18 cellular contexts compared by ENCODE assay signal in genomic region chr7:157046681-157047080, GRCh38. TPM values are rescaled to one million over a fixed set of nuclear protein-coding genes. Genes with fewer than 3 reads are reported as not detected.
DNase-seq lines count a peak whose midpoint lies in the region; ATAC-seq, FAIRE-seq and TF ChIP-seq lines count a peak whose summit lies in the region.
"Had no signal": no experiment of that assay in that cellular context is flagged by ENCODE, and none has a peak within 500 bp of the region (broad histone marks: within the 10 kb centered on the region; RNA-seq: fewer than 3 reads in every experiment).

No MANE protein-coding gene starts in this region.

- ATAC-seq in HG02798 (IDR thresholded peaks at IDR 0.05; ENCODE audit: poor library complexity, unreplicated experiment): no peak
- ATAC-seq: activated CD4-positive, CD25-positive, alpha-beta regulatory T cell treated with anti-CD3 and anti-CD28 coated beads, Interleukin-2, amount 50 U/mL, for 24 hours; activated naive CD4-positive, alpha-beta T cell treated with anti-CD3 and anti-CD28 coated beads, Interleukin-2, amount 50 U/mL, for 72 hours; T-cell had no signal

- no peak for TF ChIP-seq POLR2A in GM12892 (IDR thresholded peaks at IDR 0.05; ENCODE audit: low read depth, low read length)

- peak overlapping the region; percentile 67 for H3K27ac ChIP-seq in epithelial cell of prostate
- H3K27ac ChIP-seq: hepatocyte, thyroid gland had no signal

- no peak for FAIRE-seq in GM12892 (lab: Jason Lieb, UNC)
- FAIRE-seq: endothelial cell of umbilical vein had no signal

- DNase-seq in GM04504 (ENCODE audit: low read depth): peak; percentile 92
- peak; percentile 100 for DNase-seq in RPMI7951 (ENCODE audit: low read depth)
- peak; percentile 83 for DNase-seq in epithelial cell of prostate (ENCODE audit: low read depth, low spot score)
- DNase-seq in stromal cell of bone marrow (ENCODE audit: low read depth): peak; percentile 23
- DNase-seq in SKM-1 treated with dmso at 0.1 percent for 144 hours (lab: John Stamatoyannopoulos, UW; ENCODE audit: unreplicated experiment): no peak
- no peak for DNase-seq in GM12892 (ENCODE audit: insufficient read length)
- DNase-seq: cerebellar nuclear complex, GF-D8, naive B cell, NCI-H446 treated with DMSO at 0.1 percent for 48 hours, T-cell, thyroid gland had no signal

RNA-seq across cellular contexts. Expression of gene MNX1, which starts 36.2 kb away (rescaled TPM):
- 1.8 and 2.0 TPM in 2 replicates for total RNA-seq in RPMI7951 (2014; rRNA removed; shearing (Covaris generic))
- polyA plus RNA-seq in GM12892 (2012; ENCODE audit: missing spikeins): 0.45 TPM
- total RNA-seq: endothelial cell of umbilical vein, pulmonary artery endothelial cell, thyroid gland had no signal
- polyA plus RNA-seq: endothelial cell of umbilical vein had no signal

Comparison
In these comparisons a context has a peak if more than half of its experiments do, and no peak if none do; other contexts are left out.
1. DNase-seq: peak in GM04504 (single experiment), RPMI7951 (single experiment), epithelial cell of prostate (single experiment) and stromal cell of bone marrow (single experiment); none in SKM-1 treated with dmso at 0.1 percent for 144 hours (single experiment) and GM12892 (single experiment).